1 cellular context compared by ENCODE assay signal in genomic region chr10:11499425-11500071, GRCh38.
TF ChIP-seq lines count a peak whose summit lies in the region.

No MANE protein-coding gene starts in this region.

TF ChIP-seq in K562, 482 proteins besides CTCF, POLR2A, EP300 and RAD21 (continued from another document and continues in another):
- TF ChIP-seq TAF9B (IDR thresholded peaks at IDR 0.05; ENCODE audit: partially characterized antibody), result peak; percentile 69
- peak; percentile 44 for TF ChIP-seq BCOR (IDR thresholded peaks at IDR 0.05)
- no peak for TF ChIP-seq RBM14 (IDR thresholded peaks at IDR 0.05; ENCODE audit: borderline replicate concordance, insufficient read depth, low read depth, low read length)
- no peak for TF ChIP-seq ZNF316 (IDR thresholded peaks at IDR 0.05)
- no peak for TF ChIP-seq SRSF9 (IDR thresholded peaks at IDR 0.05; ENCODE audit: borderline replicate concordance, low read depth, low read length)
- no peak for TF ChIP-seq USF2 (CRISPR knock-in tag; IDR thresholded peaks at IDR 0.05)
- no peak for TF ChIP-seq ZNF449 (CRISPR knock-in tag; IDR thresholded peaks at IDR 0.05)
- TF ChIP-seq TFAP4 (CRISPR knock-in tag; IDR thresholded peaks at IDR 0.05; ENCODE audit: borderline replicate concordance), result peak; percentile 57; the same call in 1 of the 2 replicates
- no peak for TF ChIP-seq SP2 (IDR thresholded peaks at IDR 0.05; ENCODE audit: extremely low read depth, low read depth, low read length, poor library complexity, severe bottlenecking)
- no peak for TF ChIP-seq MCM2 (IDR thresholded peaks at IDR 0.05; ENCODE audit: low read depth)
- TF ChIP-seq HLTF (IDR thresholded peaks at IDR 0.05), result no peak
- TF ChIP-seq ZNF561 (CRISPR knock-in tag; conservative IDR thresholded peaks at IDR 0.05), result no peak
- TF ChIP-seq ESRRA (IDR thresholded peaks at IDR 0.05; ENCODE audit: borderline replicate concordance, low read depth), result peak; percentile 18; the same call in 1 of the 2 replicates
- TF ChIP-seq HEY1 (CRISPR knock-in tag; IDR thresholded peaks at IDR 0.05; ENCODE audit: borderline replicate concordance), result no peak
- TF ChIP-seq MXI1 (IDR thresholded peaks at IDR 0.05; ENCODE audit: low read depth, low read length), result no peak
- TF ChIP-seq ZBTB34 (CRISPR knock-in tag; IDR thresholded peaks at IDR 0.05), result no peak
- no peak for TF ChIP-seq MAFG (tag; conservative IDR thresholded peaks at IDR 0.05)
- TF ChIP-seq RBM17 (IDR thresholded peaks at IDR 0.05; ENCODE audit: borderline replicate concordance, low read depth, low read length), result no peak
- no peak for TF ChIP-seq NFIX (CRISPR knock-in tag; IDR thresholded peaks at IDR 0.05; ENCODE audit: low read depth)
- no peak for TF ChIP-seq NONO (IDR thresholded peaks at IDR 0.05; ENCODE audit: low read depth in 2 of 2, low read length in 1 of 2)
- no peak for TF ChIP-seq MYBL2 (IDR thresholded peaks at IDR 0.05; ENCODE audit: low read depth)
- no peak for TF ChIP-seq MYBL2 (CRISPR knock-in tag; IDR thresholded peaks at IDR 0.05; ENCODE audit: borderline replicate concordance)
- peak in 1 of 2 experiments; percentile 68 for TF ChIP-seq AFF1 (IDR thresholded peaks at IDR 0.05; ENCODE audit: low read depth in 1 of 2, partially characterized antibody in 2 of 2)
- no peak for TF ChIP-seq KLF1 (tag; IDR thresholded peaks at IDR 0.05)
- TF ChIP-seq ZNF551 (CRISPR knock-in tag; IDR thresholded peaks at IDR 0.05), result no peak
- no peak for TF ChIP-seq BHLHE40 (IDR thresholded peaks at IDR 0.05; ENCODE audit: low read length)
- no peak for TF ChIP-seq ZNF407 (IDR thresholded peaks at IDR 0.05; ENCODE audit: low read depth)
- no peak for TF ChIP-seq ARID4B (CRISPR knock-in tag; IDR thresholded peaks at IDR 0.05)
- TF ChIP-seq HMG20A (CRISPR knock-in tag; conservative IDR thresholded peaks at IDR 0.05), result no peak
- TF ChIP-seq FOXK1 (CRISPR knock-in tag; IDR thresholded peaks at IDR 0.05; ENCODE audit: borderline replicate concordance), result no peak
- no peak for TF ChIP-seq TCF15 (CRISPR knock-in tag; IDR thresholded peaks at IDR 0.05)
- peak; percentile 75 for TF ChIP-seq CHAMP1 (IDR thresholded peaks at IDR 0.05)
